Comparison of ENCODE assay signal across 11 cellular contexts in genomic region chr15:39199076-39199475, GRCh38.
DNase-seq lines count a peak whose midpoint lies in the region; ATAC-seq, FAIRE-seq and TF ChIP-seq lines count a peak whose summit lies in the region.
"Had no signal": no experiment of that assay in that cellular context is flagged by ENCODE, and none has a peak within 500 bp of the region (broad histone marks: within the 10 kb centered on the region; RNA-seq: fewer than 3 reads in every experiment).

No MANE protein-coding gene starts in this region.

- no peaks in the 10 kb centered on the region for H4K20me1 ChIP-seq in astrocyte (ENCODE audit: insufficient read depth, low read length)

- H3K36me3 Mint-ChIP-seq in astrocyte (ENCODE audit: low read depth, unreplicated experiment) = no peaks in the 10 kb centered on the region

- intact Hi-C loops in left ventricle myocardium superior (cut with micrococcal nuclease) = no loop called here
- intact Hi-C loops in ovary (cut with DNase I) = no loop called here
- intact Hi-C loops in upper lobe of right lung (cut with DNase I) = no loop called here

- H3K9ac ChIP-seq in astrocyte (ENCODE audit: low read length) = no peak overlapping the region

- no peaks in the 10 kb centered on the region for H3K27me3 ChIP-seq in astrocyte (ENCODE audit: insufficient read depth, low read length)
- H3K27me3 ChIP-seq in ovary = no peaks in the 10 kb centered on the region
- H3K27me3 ChIP-seq in upper lobe of right lung = no peaks in the 10 kb centered on the region
- H3K27me3 ChIP-seq: spleen had no signal

- no peak overlapping the region for H3K4me2 ChIP-seq in astrocyte (ENCODE audit: low read length)

- no peak overlapping the region for H2AFZ ChIP-seq in astrocyte (ENCODE audit: low read depth, low read length)

- peak; percentile 49 for DNase-seq in Daoy (ENCODE audit: low read depth)
- DNase-seq in astrocyte (ENCODE audit: low read depth) = no peak
- no peak for DNase-seq in left ventricle myocardium superior
- peak in 3 of 5 donors; percentile 23 to 46 (median 45) for DNase-seq in ovary
- DNase-seq in GDM1 (lab: John Stamatoyannopoulos, UW) = no peak
- no peak for DNase-seq in NOMO-1 treated with DMSO at 0.1 percent for 48 hours (lab: John Stamatoyannopoulos, UW; ENCODE audit: unreplicated experiment)
- DNase-seq in mesenteric fat pad (ENCODE audit: low spot score) = no peak
- no peak for DNase-seq in upper lobe of right lung
- DNase-seq: activated naive CD4-positive, alpha-beta T cell treated with anti-CD3 and anti-CD28 coated beads for 36 hours; endodermal cell; spleen had no signal

- no peak for TF ChIP-seq POLR2A in ovary (IDR thresholded peaks at IDR 0.05)

- no peak overlapping the region for H3K4me3 Mint-ChIP-seq in astrocyte (ENCODE audit: unreplicated experiment)
- H3K4me3 Mint-ChIP-seq: activated naive CD4-positive, alpha-beta T cell treated with anti-CD3 and anti-CD28 coated beads for 36 hours; endodermal cell had no signal

- no peak for TF ChIP-seq CTCF in astrocyte (IDR thresholded peaks at IDR 0.05; ENCODE audit: insufficient read depth, low read depth, low read length)
- no peak for TF ChIP-seq CTCF in ovary (IDR thresholded peaks at IDR 0.05)
- no peak for TF ChIP-seq CTCF in upper lobe of right lung (IDR thresholded peaks at IDR 0.05)

- H3K9me3 ChIP-seq in astrocyte (ENCODE audit: insufficient read depth, low read depth, low read length) = no peaks in the 10 kb centered on the region
- no peaks in the 10 kb centered on the region for H3K9me3 ChIP-seq in ovary
- no peaks in the 10 kb centered on the region for H3K9me3 ChIP-seq in upper lobe of right lung
- H3K9me3 ChIP-seq: spleen had no signal

- H3K27ac ChIP-seq in astrocyte (ENCODE audit: low read depth, low read length) (no peak overlapping the region), ovary (no peak overlapping the region), upper lobe of right lung (no peak overlapping the region)
- H3K27ac ChIP-seq: spleen had no signal

- H3K27me3 Mint-ChIP-seq in astrocyte (ENCODE audit: low read depth, unreplicated experiment) = no peaks in the 10 kb centered on the region

- H3K36me3 ChIP-seq in astrocyte (ENCODE audit: insufficient read depth, low read length) = no peaks in the 10 kb centered on the region
- H3K36me3 ChIP-seq in ovary = no peaks in the 10 kb centered on the region
- H3K36me3 ChIP-seq in upper lobe of right lung = no peaks in the 10 kb centered on the region
- H3K36me3 ChIP-seq: spleen had no signal

- peaks cover 28% of the 10 kb centered on the region for H3K4me1 Mint-ChIP-seq in astrocyte (ENCODE audit: low read depth, unreplicated experiment)

- WGBS in ovary, 3 donors = 28 to 63% (median 61%) methylated on average over 2 of the region's 2 CpGs

- H3K4me1 ChIP-seq in astrocyte (ENCODE audit: insufficient read depth, low read length) (peaks cover 25% of the 10 kb centered on the region), ovary (ENCODE audit: insufficient read depth) (peaks cover 2% of the 10 kb centered on the region), upper lobe of right lung (no peaks in the 10 kb centered on the region)
- H3K4me1 ChIP-seq: spleen had no signal

- no peaks in the 10 kb centered on the region for H3K9me3 Mint-ChIP-seq in astrocyte (ENCODE audit: unreplicated experiment)
- H3K9me3 Mint-ChIP-seq: activated naive CD4-positive, alpha-beta T cell treated with anti-CD3 and anti-CD28 coated beads for 36 hours; endodermal cell had no signal

- no peak for TF ChIP-seq EP300 in ovary (IDR thresholded peaks at IDR 0.05)

- ATAC-seq in left ventricle myocardium superior (peak; percentile 89), upper lobe of right lung (no peak)

- no peaks in the 10 kb centered on the region for H3K79me2 ChIP-seq in astrocyte (ENCODE audit: insufficient read depth, low read length)

- H3K4me3 ChIP-seq in astrocyte (ENCODE audit: insufficient read depth, low read depth, low read length) = no peak overlapping the region
- H3K4me3 ChIP-seq in ovary = no peak overlapping the region
- no peak overlapping the region for H3K4me3 ChIP-seq in upper lobe of right lung
- H3K4me3 ChIP-seq: spleen had no signal

- peak overlapping the region; percentile 41 for H3K27ac Mint-ChIP-seq in astrocyte (ENCODE audit: unreplicated experiment)
- H3K27ac Mint-ChIP-seq: activated naive CD4-positive, alpha-beta T cell treated with anti-CD3 and anti-CD28 coated beads for 36 hours; endodermal cell had no signal

- no peak for FAIRE-seq in astrocyte (lab: Jason Lieb, UNC)

Comparison
In these comparisons a context has a peak if more than half of its experiments do, and no peak if none do; other contexts are left out.
1. DNase-seq: peak in Daoy (single experiment) and ovary (3 of 5); none in astrocyte (single experiment), left ventricle myocardium superior (single experiment), GDM1 (single experiment), NOMO-1 treated with DMSO at 0.1 percent for 48 hours (single experiment), mesenteric fat pad (single experiment) and upper lobe of right lung (single experiment).